ENCODE assay signal across 12 cellular contexts in genomic region chr14:105070760-105071137, GRCh38. TPM values are rescaled to one million over a fixed set of nuclear protein-coding genes. Genes with fewer than 3 reads are reported as not detected.
DNase-seq lines count a peak whose midpoint lies in the region; ATAC-seq and TF ChIP-seq lines count a peak whose summit lies in the region.
"Had no signal": no experiment of that assay in that cellular context is flagged by ENCODE, and none has a peak within 500 bp of the region (broad histone marks: within the 10 kb centered on the region; RNA-seq: fewer than 3 reads in every experiment).

No MANE protein-coding gene starts in this region.

- intact Hi-C loops in esophagus muscularis mucosa (cut with DNase I), result no loop called here

- no peaks in the 10 kb centered on the region for H3K27me3 Mint-ChIP-seq in natural killer cell treated with Interleukin-12 subunit alpha and Interleukin-12 subunit beta and Interleukin-15 and Interleukin-18, amount 100 ng/mL, for 72 hours
- H3K27me3 Mint-ChIP-seq in glutamatergic neuron (ENCODE audit: unreplicated experiment), result peaks cover 6% of the 10 kb centered on the region

- H3K9me3 ChIP-seq in DOHH2 (ENCODE audit: control insufficient read depth, insufficient read depth, low read length) (no peaks in the 10 kb centered on the region), esophagus muscularis mucosa (no peaks in the 10 kb centered on the region)
- H3K9me3 ChIP-seq: tibial artery had no signal

- no peaks in the 10 kb centered on the region for H4K20me1 ChIP-seq in DOHH2 (ENCODE audit: control insufficient read depth, insufficient read depth, low read depth, low read length)

- CTCF ChIA-PET in GM10248 (lab: Yijun Ruan, JAX), result interaction anchor here (0.8 to 9.8 kb wide), 7 partner anchors 10 to 410 kb away, joined by 3 to 128 read pairs (median 3); no protein-coding TSS in a partner anchor

- TF ChIP-seq CTCF in DOHH2 (IDR thresholded peaks at IDR 0.05; ENCODE audit: low read depth, low read length, poor library complexity, severe bottlenecking) (no peak), esophagus muscularis mucosa (IDR thresholded peaks at IDR 0.05) (no peak), glutamatergic neuron (IDR thresholded peaks at IDR 0.05; ENCODE audit: partially characterized antibody, unreplicated experiment) (no peak), GM10248 (IDR thresholded peaks at IDR 0.05; ENCODE audit: control extremely low read depth, extremely low read depth, low read depth, missing control alignments) (no peak)

- no peak overlapping the region for H3K4me3 ChIP-seq in DOHH2 (ENCODE audit: low read length)
- no peak overlapping the region for H3K4me3 ChIP-seq in esophagus muscularis mucosa
- H3K4me3 ChIP-seq: tibial artery had no signal

- no peaks in the 10 kb centered on the region for H3K9me2 ChIP-seq in DOHH2 (replicated peaks; ENCODE audit: control insufficient read depth, low read length)

- TF ChIP-seq EP300 in esophagus muscularis mucosa (IDR thresholded peaks at IDR 0.05), result no peak

- H3K9me3 Mint-ChIP-seq in natural killer cell treated with Interleukin-12 subunit alpha and Interleukin-12 subunit beta and Interleukin-15 and Interleukin-18, amount 100 ng/mL, for 72 hours, result no peaks in the 10 kb centered on the region
- peaks cover 4% of the 10 kb centered on the region for H3K9me3 Mint-ChIP-seq in glutamatergic neuron (ENCODE audit: unreplicated experiment)

- H3K36me3 ChIP-seq in DOHH2 (ENCODE audit: control insufficient read depth, low read length), result no peaks in the 10 kb centered on the region
- no peaks in the 10 kb centered on the region for H3K36me3 ChIP-seq in esophagus muscularis mucosa
- H3K36me3 ChIP-seq: tibial artery had no signal

- 59% methylated on average over 7 of the region's 7 CpGs for WGBS in esophagus muscularis mucosa

- H3K4me2 ChIP-seq in DOHH2 (ENCODE audit: low read length), result 0 out of 2 replicates have a peak overlapping the region, but pooled peaks have one; percentile 44

- POLR2A ChIA-PET in GM10248 (lab: Yijun Ruan, JAX), result no interaction called here

- H3K4me1 Mint-ChIP-seq in natural killer cell treated with Interleukin-12 subunit alpha and Interleukin-12 subunit beta and Interleukin-15 and Interleukin-18, amount 100 ng/mL, for 72 hours (ENCODE audit: low read depth in 2 of 2), result peaks cover 36 to 54% of the 10 kb centered on the region in 2 donors
- peaks cover 2% of the 10 kb centered on the region for H3K4me1 Mint-ChIP-seq in glutamatergic neuron (ENCODE audit: low read depth, unreplicated experiment)

- peak; percentile 17 for DNase-seq in activated naive CD4-positive, alpha-beta T cell treated with anti-CD3 and anti-CD28 coated beads, Interleukin-2, amount 50 U/mL, for 16 hours
- DNase-seq in natural killer cell treated with Interleukin-12 subunit alpha and Interleukin-12 subunit beta and Interleukin-15 and Interleukin-18, amount 100 ng/mL, for 72 hours (ENCODE audit: low spot score), result no peak
- no peak for DNase-seq in esophagus muscularis mucosa (ENCODE audit: extremely low spot score)
- DNase-seq in glutamatergic neuron, result no peak
- no peak for DNase-seq in GM10248 (ENCODE audit: extremely low spot score)
- DNase-seq: DMS53 had no signal

- peak in 1 of 2 donors; percentile 39 for ATAC-seq in natural killer cell treated with Interleukin-12 subunit alpha and Interleukin-12 subunit beta and Interleukin-15 and Interleukin-18, amount 100 ng/mL, for 72 hours
- ATAC-seq in GM19351 (IDR thresholded peaks at IDR 0.05; ENCODE audit: unreplicated experiment), result no peak
- ATAC-seq: Right ventricle myocardium inferior had no signal

- H3K27ac ChIP-seq in DOHH2 (ENCODE audit: low read depth, low read length) (no peak overlapping the region), esophagus muscularis mucosa (replicated peaks in 1 of 4) (peak overlapping the region in 2 of 4 donors; percentile 8 to 35)
- H3K27ac ChIP-seq: tibial artery had no signal

- no peaks in the 10 kb centered on the region for H3K79me2 ChIP-seq in DOHH2 (ENCODE audit: control insufficient read depth, low read length)

- H3K4me1 ChIP-seq in DOHH2 (ENCODE audit: control insufficient read depth, low read length), result peaks cover 34% of the 10 kb centered on the region
- peaks cover 8 to 18% (median 14%) of the 10 kb centered on the region in 4 donors for H3K4me1 ChIP-seq in esophagus muscularis mucosa

- H3K27me3 ChIP-seq in DOHH2 (ENCODE audit: control insufficient read depth, low read length) (peaks cover 20% of the 10 kb centered on the region), esophagus muscularis mucosa (peaks cover 0 to 98% (median 17%) of the 10 kb centered on the region in 4 donors)

- no peaks in the 10 kb centered on the region for H3K36me3 Mint-ChIP-seq in natural killer cell treated with Interleukin-12 subunit alpha and Interleukin-12 subunit beta and Interleukin-15 and Interleukin-18, amount 100 ng/mL, for 72 hours
- peaks cover 6% of the 10 kb centered on the region for H3K36me3 Mint-ChIP-seq in glutamatergic neuron (ENCODE audit: unreplicated experiment)

- TF ChIP-seq POLR2A in GM19193 (IDR thresholded peaks at IDR 0.05; ENCODE audit: extremely low read depth, insufficient read depth, insufficient read length), result peak; percentile 18
- no peak for TF ChIP-seq POLR2A in esophagus muscularis mucosa (IDR thresholded peaks at IDR 0.05; ENCODE audit: low read depth)

- peak overlapping the region; percentile 93 to 99 for H3K27ac Mint-ChIP-seq in natural killer cell treated with Interleukin-12 subunit alpha and Interleukin-12 subunit beta and Interleukin-15 and Interleukin-18, amount 100 ng/mL, for 72 hours
- no peak overlapping the region for H3K27ac Mint-ChIP-seq in glutamatergic neuron (ENCODE audit: unreplicated experiment)

- peak overlapping the region; percentile 87 for H3K4me3 Mint-ChIP-seq in natural killer cell treated with Interleukin-12 subunit alpha and Interleukin-12 subunit beta and Interleukin-15 and Interleukin-18, amount 100 ng/mL, for 72 hours
- no peak overlapping the region for H3K4me3 Mint-ChIP-seq in glutamatergic neuron (ENCODE audit: unreplicated experiment)

- no peaks in the 10 kb centered on the region for H3F3A ChIP-seq in DOHH2 (ENCODE audit: control insufficient read depth, insufficient read depth)

RNA-seq across cellular contexts. Expression of gene GPR132, which starts 5.5 kb away (rescaled TPM):
- total RNA-seq in natural killer cell treated with Interleukin-12 subunit alpha and Interleukin-12 subunit beta and Interleukin-15 and Interleukin-18, amount 100 ng/mL, for 72 hours, result 10 to 100 TPM; 80.9 to 88.3 TPM
- total RNA-seq in esophagus muscularis mucosa (1 to 10 TPM; 1.2 to 8.0 (median 2.1) TPM), glutamatergic neuron (ENCODE audit: unreplicated experiment) (not detected)
- total RNA-seq: NCI-H460 had no signal

RNA-seq across cellular contexts. Expression of gene CDCA4, which starts 49.9 kb away (rescaled TPM):
- total RNA-seq in natural killer cell treated with Interleukin-12 subunit alpha and Interleukin-12 subunit beta and Interleukin-15 and Interleukin-18, amount 100 ng/mL, for 72 hours, result 10 to 100 TPM; 39.9 to 71.5 TPM
- total RNA-seq in esophagus muscularis mucosa, result 1 to 10 TPM; 5.0 to 8.0 (median 6.0) TPM
- total RNA-seq in glutamatergic neuron (ENCODE audit: unreplicated experiment), result 23.2 TPM

Comparison
In these comparisons a context has a peak if more than half of its experiments do, and no peak if none do; other contexts are left out.
1. RNA of gene GPR132, which starts 5.5 kb away (total RNA-seq): 80.9 to 88.3 TPM in natural killer cell treated with Interleukin-12 subunit alpha and Interleukin-12 subunit beta and Interleukin-15 and Interleukin-18, amount 100 ng/mL, for 72 hours; 1.2 to 8.0 TPM in esophagus muscularis mucosa and not detected in glutamatergic neuron (single experiment); every median in the first group is over 4 times any median in the second.